ENCODE assay signal across 1 cellular context in genomic region chr4:153520871-153521329, GRCh38.
TF ChIP-seq lines count a peak whose summit lies in the region.

No MANE protein-coding gene starts in this region.

TF ChIP-seq in GM12878, 131 proteins besides CTCF, POLR2A, EP300 and RAD21 (continued from another document and continues in another):
- TF ChIP-seq SIX5 (IDR thresholded peaks at IDR 0.05; ENCODE audit: low read depth, low read length, severe bottlenecking) (no peak), NFYA (IDR thresholded peaks at IDR 0.05; ENCODE audit: borderline replicate concordance, low read depth, low read length) (no peak), CREM (IDR thresholded peaks at IDR 0.05; ENCODE audit: low read depth) (no peak; the same call in 1 of the 2 replicates), TARDBP (IDR thresholded peaks at IDR 0.05; ENCODE audit: borderline replicate concordance) (no peak), PAX5 (IDR thresholded peaks at IDR 0.05; ENCODE audit: borderline replicate concordance, low read depth, low read length) (peak; percentile 57; the same call in 1 of the 2 replicates), ZNF622 (IDR thresholded peaks at IDR 0.05) (no peak), NR2C1 (IDR thresholded peaks at IDR 0.05) (no peak), CUX1 (IDR thresholded peaks at IDR 0.05; ENCODE audit: insufficient replicate concordance, low read depth, low read length) (peak; percentile 81), ETV6 (conservative IDR thresholded peaks at IDR 0.05 in 1 of 2, IDR thresholded peaks at IDR 0.05 in 1 of 2; ENCODE audit: borderline replicate concordance in 1 of 2, low read depth in 1 of 2) (peak in 1 of 2 experiments; percentile 54; a peak in 1 of 4 replicates), FOXM1 (IDR thresholded peaks at IDR 0.05; ENCODE audit: low read depth, low read length) (peak; percentile 66; the same call in 1 of the 2 replicates), BACH1 (IDR thresholded peaks at IDR 0.05; ENCODE audit: borderline replicate concordance) (no peak), RELB (IDR thresholded peaks at IDR 0.05; ENCODE audit: low read depth) (peak; percentile 52; the same call in 1 of the 2 replicates), TAF1 (IDR thresholded peaks at IDR 0.05; ENCODE audit: borderline replicate concordance, low read depth, low read length) (no peak), LARP7 (IDR thresholded peaks at IDR 0.05) (no peak), SP1 (IDR thresholded peaks at IDR 0.05; ENCODE audit: low read depth, low read length) (peak; percentile 25), NKRF (conservative IDR thresholded peaks at IDR 0.05) (no peak), CEBPB (IDR thresholded peaks at IDR 0.05; ENCODE audit: borderline replicate concordance in 1 of 2, low read depth in 2 of 2, low read length in 2 of 2) (no peak), FOXK2 (IDR thresholded peaks at IDR 0.05) (no peak), USF1 (IDR thresholded peaks at IDR 0.05; ENCODE audit: borderline replicate concordance, extremely low read length, insufficient read depth, low read depth, low read length) (no peak), ZNF274 (IDR thresholded peaks at IDR 0.05; ENCODE audit: insufficient read depth, insufficient read length) (no peak), ZBTB4 (CRISPR knock-in tag; IDR thresholded peaks at IDR 0.05) (no peak), HSF1 (IDR thresholded peaks at IDR 0.05; ENCODE audit: low read depth, low read length) (no peak), ZNF217 (IDR thresholded peaks at IDR 0.05) (no peak), TBL1XR1 (IDR thresholded peaks at IDR 0.05; ENCODE audit: low read depth, low read length) (peak; percentile 16; the same call in 1 of the 2 replicates), IRF3 (IDR thresholded peaks at IDR 0.05) (no peak), MYC (IDR thresholded peaks at IDR 0.05; ENCODE audit: insufficient read depth, insufficient read length, insufficient replicate concordance, low read length, severe bottlenecking) (no peak), RUNX3 (IDR thresholded peaks at IDR 0.05; ENCODE audit: low read length) (peak; percentile 85), ESRRA (IDR thresholded peaks at IDR 0.05; ENCODE audit: low read length) (no peak), PKNOX1 (IDR thresholded peaks at IDR 0.05) (no peak), ZBTB33 (IDR thresholded peaks at IDR 0.05) (no peak), REST (IDR thresholded peaks at IDR 0.05; ENCODE audit: low read depth, low read length) (no peak), EED (IDR thresholded peaks at IDR 0.05; ENCODE audit: low read depth) (peak; percentile 87), CHD1 (IDR thresholded peaks at IDR 0.05; ENCODE audit: low read depth, low read length) (no peak), ZNF384 (IDR thresholded peaks at IDR 0.05; ENCODE audit: borderline replicate concordance, low read depth, low read length) (no peak)
